1 cellular context compared by ENCODE assay signal in genomic region chr1:31780632-31781031, GRCh38.
TF ChIP-seq lines count a peak whose summit lies in the region.

No MANE protein-coding gene starts in this region.

TF ChIP-seq in K562, 482 proteins besides CTCF, POLR2A, EP300 and RAD21 (continued from another document):
- TF ChIP-seq KLF13 (tag; IDR thresholded peaks at IDR 0.05; ENCODE audit: borderline replicate concordance, low read depth) (no peak), NFE2 (IDR thresholded peaks at IDR 0.05; ENCODE audit: low read depth) (peak; percentile 89), PBX2 (CRISPR knock-in tag; IDR thresholded peaks at IDR 0.05; ENCODE audit: low read depth) (no peak), PBX2 (tag; conservative IDR thresholded peaks at IDR 0.05; ENCODE audit: low read depth) (no peak), CBFA2T3 (IDR thresholded peaks at IDR 0.05) (0 out of 2 replicates have a peak, but pooled peaks have one; percentile 2), KDM1A (IDR thresholded peaks at IDR 0.05) (peak; percentile 48 to 51; a peak in 3 of 4 replicates), SLC30A9 (CRISPR knock-in tag; IDR thresholded peaks at IDR 0.05) (no peak), PHTF2 (CRISPR knock-in tag; IDR thresholded peaks at IDR 0.05) (no peak), MBD1 (CRISPR knock-in tag; IDR thresholded peaks at IDR 0.05) (no peak), ZNF316 (IDR thresholded peaks at IDR 0.05) (peak; percentile 70)
TF ChIP-seq in K562: peak in this region for 38.
